11 cellular contexts compared by ENCODE assay signal in genomic region chr5:141522301-141522700, GRCh38. TPM values are rescaled to one million over a fixed set of nuclear protein-coding genes. Genes with fewer than 3 reads are reported as not detected.
A peak's percentile ranks its signal among the peaks of the same experiment; 100 is the strongest.
DNase-seq lines count a peak whose midpoint lies in the region; ATAC-seq and TF ChIP-seq lines count a peak whose summit lies in the region.
"Had no signal": no experiment of that assay in that cellular context is flagged by ENCODE, and none has a peak within 500 bp of the region (broad histone marks: within the 10 kb centered on the region; RNA-seq: fewer than 3 reads in every experiment).

No MANE protein-coding gene starts in this region.

- intact Hi-C loops in Calu3 (cut with micrococcal nuclease; ENCODE audit: unreplicated experiment) (loop anchor here (10.0 kb wide), 1 partner anchor 518 kb away; no protein-coding TSS in a partner anchor), esophagus squamous epithelium (cut with DNase I) (loop anchor here (5.0 to 10.0 kb wide), 2 partner anchors 35 to 108 kb away; partner anchors contain the start of genes PCDHGA10 and PCDHGB7), sigmoid colon (cut with DNase I) (no loop called here)

- H3K9me3 ChIP-seq in esophagus squamous epithelium: no peaks in the 10 kb centered on the region
- no peaks in the 10 kb centered on the region for H3K9me3 ChIP-seq in sigmoid colon

- H3K4me3 ChIP-seq in esophagus squamous epithelium: no peak overlapping the region
- no peak overlapping the region for H3K4me3 ChIP-seq in sigmoid colon

- ATAC-seq in T-cell (replicated peaks in 1 of 4) (no peak), GM18498 (IDR thresholded peaks at IDR 0.05; ENCODE audit: unreplicated experiment) (no peak)

- H3K27ac Mint-ChIP-seq in Calu3 (ENCODE audit: unreplicated experiment): peak overlapping the region; percentile 91
- H3K27ac Mint-ChIP-seq in T-cell: peak overlapping the region; percentile 49 to 52

- H3K27ac ChIP-seq in esophagus squamous epithelium: peak overlapping the region; percentile 83 to 95 (median 90)
- peak overlapping the region in 3 of 4 donors; percentile 56 to 68 (median 66) for H3K27ac ChIP-seq in sigmoid colon

- no peaks in the 10 kb centered on the region for H3K27me3 ChIP-seq in esophagus squamous epithelium
- H3K27me3 ChIP-seq in sigmoid colon: no peaks in the 10 kb centered on the region

- H3K9me3 Mint-ChIP-seq in Calu3 (ENCODE audit: low read depth, unreplicated experiment) (no peaks in the 10 kb centered on the region), T-cell (no peaks in the 10 kb centered on the region)

- H3K4me1 ChIP-seq in esophagus squamous epithelium: peaks cover 20 to 87% (median 62%) of the 10 kb centered on the region in 3 donors
- H3K4me1 ChIP-seq in sigmoid colon: peaks cover 0 to 49% (median 25%) of the 10 kb centered on the region in 4 donors

- POLR2A ChIA-PET in T-cell (lab: Charles Lee): no interaction called here

- H3K36me3 ChIP-seq in esophagus squamous epithelium (peaks cover 3 to 67% (median 3%) of the 10 kb centered on the region in 3 donors), sigmoid colon (peaks cover 0 to 16% (median 0%) of the 10 kb centered on the region in 4 donors)

- peaks cover 81% of the 10 kb centered on the region for H3K36me3 Mint-ChIP-seq in Calu3 (ENCODE audit: insufficient read depth, unreplicated experiment)
- peaks cover 78% of the 10 kb centered on the region for H3K36me3 Mint-ChIP-seq in T-cell

- H3K4me1 Mint-ChIP-seq in Calu3 (ENCODE audit: low read depth, unreplicated experiment) (peaks cover 69% of the 10 kb centered on the region), T-cell (peaks cover 16 to 36% (median 35%) of the 10 kb centered on the region in 3 donors)

- CTCF ChIA-PET in Calu3 (lab: Charles Lee): interaction anchor here (0.9 to 3.2 kb wide), 8 partner anchors 12 to 299 kb away, joined by 3 to 27 read pairs (median 10); partner anchors contain the start of genes PCDHB14, PCDHGB6, PCDHGB7 and PCDHGC3
- CTCF ChIA-PET in T-cell (lab: Charles Lee): interaction anchor here (0.6 to 3.8 kb wide), 12 partner anchors 9 to 868 kb away, joined by 3 to 25 read pairs (median 4); partner anchors contain the start of genes PCDHGA10 (in 1 of the 2) and PCDHGA12 (in 1 of the 2)

- BruUV-seq in Calu3 (replicated peaks; lab: Mats Ljungman, UMichigan): no TSS peak

- TF ChIP-seq CTCF in Calu3 (IDR thresholded peaks at IDR 0.05; ENCODE audit: unreplicated experiment): no peak
- TF ChIP-seq CTCF in esophagus squamous epithelium (IDR thresholded peaks at IDR 0.05): no peak
- no peak for TF ChIP-seq CTCF in sigmoid colon (IDR thresholded peaks at IDR 0.05)

- TF ChIP-seq EP300 in sigmoid colon (IDR thresholded peaks at IDR 0.05): no peak

- no peaks in the 10 kb centered on the region for H3K27me3 Mint-ChIP-seq in Calu3 (ENCODE audit: unreplicated experiment)
- no peaks in the 10 kb centered on the region for H3K27me3 Mint-ChIP-seq in T-cell

- TF ChIP-seq POLR2A in esophagus squamous epithelium (IDR thresholded peaks at IDR 0.05): no peak
- no peak for TF ChIP-seq POLR2A in sigmoid colon (IDR thresholded peaks at IDR 0.05)

- DNase-seq in Calu3 (no peak), T-cell (no peak), esophagus squamous epithelium (lab: John Stamatoyannopoulos, UW) (no peak), sigmoid colon (no peak), NCI-H1092 treated with DMSO at 0.1 percent for 48 hours (lab: John Stamatoyannopoulos, UW) (no peak), mucosa of gallbladder (ENCODE audit: low spot score) (no peak)
- DNase-seq in activated CD8-positive, alpha-beta memory T cell treated with anti-CD3 and anti-CD28 coated beads, Interleukin-2, amount 50 U/mL, for 4 hours: no peak
- DNase-seq: effector CD8-positive, alpha-beta T cell; NCI-H2029 treated with DMSO at 0.1 percent for 48 hours; occipital lobe had no signal

- WGBS in esophagus squamous epithelium, 2 donors: 5 to 27% methylated on average over 2 of the region's 2 CpGs
- 40 to 75% methylated on average over 2 of the region's 2 CpGs for WGBS in sigmoid colon, 2 donors

- H3K4me3 Mint-ChIP-seq in Calu3 (ENCODE audit: low read depth, unreplicated experiment) (peak overlapping the region; percentile 36), T-cell (no peak overlapping the region)

RNA-seq across cellular contexts. Expression of gene PCDHGC5, which starts 33.4 kb away (rescaled TPM):
- total RNA-seq in Calu3 (2022) (1.5 and 2.1 TPM in 2 replicates), T-cell (not detected), esophagus squamous epithelium (1 to 10 TPM in 3 of 4 donors, under 1 TPM in 1; 0.26 to 1.7 (median 1.5) TPM), sigmoid colon (1 to 10 TPM; 1.1 to 5.6 (median 3.6) TPM), mucosa of gallbladder (2.0 TPM)
- polyA plus RNA-seq in sigmoid colon: under 1 TPM in 2 of 3 donors, not detected in 1; 0.26 to 0.60 TPM

RNA-seq across cellular contexts. Expression of gene PCDHGC4, which starts 37.5 kb away (rescaled TPM):
- total RNA-seq in Calu3 (2022): 1.2 and 2.2 TPM in 2 replicates
- under 1 TPM in 2 of 5 donors, not detected in 3; 0.18 to 0.51 TPM for total RNA-seq in T-cell
- 1 to 10 TPM in 3 of 4 donors, under 1 TPM in 1; 0.21 to 3.3 (median 2.1) TPM for total RNA-seq in esophagus squamous epithelium
- 1 to 10 TPM; 2.5 to 8.6 (median 5.2) TPM for total RNA-seq in sigmoid colon
- under 1 TPM in 1 of 3 donors, not detected in 2; 0.47 TPM for polyA plus RNA-seq in sigmoid colon
- total RNA-seq in mucosa of gallbladder: 2.6 TPM

RNA-seq across cellular contexts. Expression of gene PCDHGC3, which starts 46.5 kb away (rescaled TPM):
- total RNA-seq in Calu3 (2022): 49.4 and 73.0 TPM in 2 replicates
- under 1 TPM in 4 of 5 donors, not detected in 1; 0.12 to 0.30 (median 0.24) TPM for total RNA-seq in T-cell
- total RNA-seq in esophagus squamous epithelium: 10 to 100 TPM; 36.6 to 52.5 (median 38.6) TPM
- 10 to 100 TPM; 31.4 to 47.8 (median 39.4) TPM for total RNA-seq in sigmoid colon
- 10 to 100 TPM in 2 of 3 donors, 1 to 10 TPM in 1; 5.1 to 24.1 (median 23.4) TPM for polyA plus RNA-seq in sigmoid colon
- total RNA-seq in mucosa of gallbladder: 82.4 TPM

Comparison
In these comparisons a context has a peak if more than half of its experiments do, and no peak if none do; other contexts are left out.
1. RNA of gene PCDHGC3, which starts 46.5 kb away (total RNA-seq): 82.4 TPM in mucosa of gallbladder (single experiment), 49.4 to 73.0 TPM in Calu3, 31.4 to 47.8 TPM in sigmoid colon and 36.6 to 52.5 TPM in esophagus squamous epithelium; 0.12 to 0.30 TPM in T-cell; every median in the first group is over 10 times any median in the second.